Comparison of ENCODE assay signal across 23 cellular contexts in genomic region chr16:49179714-49180330, GRCh38.
"Had no signal": no experiment of that assay in that cellular context is flagged by ENCODE, and none has a peak within 500 bp of the region (broad histone marks: within the 10 kb centered on the region; RNA-seq: fewer than 3 reads in every experiment).

No MANE protein-coding gene starts in this region.

- H3K4me1 Mint-ChIP-seq: central memory CD8-positive, alpha-beta T cell; naive thymus-derived CD4-positive, alpha-beta T cell; stimulated activated naive B cell treated with anti-CD40 and anti-IgM and Interleukin-4, amounts not matched to agents 10 μg/mL and 1 μg/mL and 100 μg/mL, for 72 hours had no signal

- H3K9me3 ChIP-seq: gastroesophageal sphincter, heart right ventricle, spleen, thoracic aorta, upper lobe of right lung had no signal

- H3K4me3 Mint-ChIP-seq: central memory CD8-positive, alpha-beta T cell; naive thymus-derived CD4-positive, alpha-beta T cell; stimulated activated naive B cell treated with anti-CD40 and anti-IgM and Interleukin-4, amounts not matched to agents 10 μg/mL and 1 μg/mL and 100 μg/mL, for 72 hours had no signal

- H3K36me3 Mint-ChIP-seq: naive thymus-derived CD4-positive, alpha-beta T cell; stimulated activated naive B cell treated with anti-CD40 and anti-IgM and Interleukin-4, amounts not matched to agents 10 μg/mL and 1 μg/mL and 100 μg/mL, for 72 hours had no signal

- H3K9me3 Mint-ChIP-seq: central memory CD8-positive, alpha-beta T cell had no signal

- DNase-seq: activated CD4-positive, alpha-beta T cell treated with anti-CD3 and anti-CD28 coated beads for 1 hour; activated CD8-positive, alpha-beta memory T cell treated with anti-CD3 and anti-CD28 coated beads for 24 hours; activated CD8-positive, alpha-beta memory T cell treated with anti-CD3 and anti-CD28 coated beads, Interleukin-2, amount 50 U/mL, for 48 hours; activated effector memory CD4-positive, alpha-beta T cell treated with Interleukin-2 at 50 U/mL for 16 hours; activated naive CD4-positive, alpha-beta T cell treated with anti-CD3 and anti-CD28 coated beads, Interleukin-2, amount 50 U/mL, for 16 hours; activated T-cell treated with anti-CD3 and anti-CD28 coated beads, Interleukin-2, amount 50 U/mL, for 48 hours; aorta; brain microvascular endothelial cell; effector CD4-positive, alpha-beta T cell; heart right ventricle; mesenchymal stem cell; naive thymus-derived CD4-positive, alpha-beta T cell; spleen; stimulated activated naive B cell treated with anti-CD40 and anti-IgM and Interleukin-4, amounts not matched to agents 10 μg/mL and 1 μg/mL and 100 μg/mL, for 72 hours; T-helper 2 cell; upper lobe of right lung had no signal

- H3K27ac Mint-ChIP-seq: naive thymus-derived CD4-positive, alpha-beta T cell; stimulated activated naive B cell treated with anti-CD40 and anti-IgM and Interleukin-4, amounts not matched to agents 10 μg/mL and 1 μg/mL and 100 μg/mL, for 72 hours had no signal

- H3K4me1 ChIP-seq: gastroesophageal sphincter, heart right ventricle, parathyroid adenoma, spleen, upper lobe of right lung had no signal

- ATAC-seq: esophagus mucosa; gastroesophageal sphincter; heart right ventricle; naive thymus-derived CD4-positive, alpha-beta T cell; sciatic nerve; stimulated activated naive B cell treated with anti-CD40 and anti-IgM and Interleukin-4, amounts not matched to agents 10 μg/mL and 1 μg/mL and 100 μg/mL, for 72 hours; upper lobe of right lung had no signal

- H3K36me3 ChIP-seq: brain microvascular endothelial cell, gastroesophageal sphincter, heart right ventricle, spleen, thoracic aorta, upper lobe of right lung had no signal

- H3K27me3 ChIP-seq: brain microvascular endothelial cell had no signal

- H3K4me3 ChIP-seq: gastroesophageal sphincter, heart right ventricle, spleen, thoracic aorta, upper lobe of right lung had no signal

- H3K27me3 Mint-ChIP-seq: central memory CD8-positive, alpha-beta T cell had no signal

- H3K27ac ChIP-seq: brain microvascular endothelial cell, gastroesophageal sphincter, heart right ventricle, parathyroid adenoma, spleen, thoracic aorta, upper lobe of right lung, VCaP had no signal
